Comparison of ENCODE assay signal across 1 cellular context in the genomic region with DNA sequence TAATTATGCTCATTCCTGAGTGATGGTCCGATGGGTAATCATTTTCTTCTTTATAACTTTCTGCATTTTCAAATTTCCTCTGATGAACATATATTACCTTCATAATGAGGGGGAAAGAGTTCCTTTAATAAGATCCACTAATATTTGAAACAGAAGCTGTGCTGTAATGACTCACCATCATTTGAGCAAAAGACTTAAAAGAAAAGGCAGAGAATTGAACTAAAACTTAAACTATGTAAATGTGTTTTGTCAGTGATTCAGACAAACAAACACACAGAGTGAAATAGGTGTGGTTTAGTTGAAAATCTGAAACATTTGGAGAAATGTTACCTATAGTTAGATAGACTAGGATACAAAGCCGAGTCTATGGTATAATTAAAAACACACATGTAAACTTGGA.
TF ChIP-seq lines count a peak whose summit lies in the region.

No MANE protein-coding gene starts in this region.

TF ChIP-seq in IMR-90, 13 proteins besides CTCF, POLR2A, EP300 and RAD21:
- TF ChIP-seq CHD1 (IDR thresholded peaks at IDR 0.05; ENCODE audit: low read depth, low read length) (no peak), FOS (IDR thresholded peaks at IDR 0.05; ENCODE audit: low read depth, low read length) (no peak), SMC3 (IDR thresholded peaks at IDR 0.05; ENCODE audit: low read depth, low read length) (no peak), NFE2L2 (IDR thresholded peaks at IDR 0.05; ENCODE audit: low read depth, low read length) (no peak), BHLHE40 (IDR thresholded peaks at IDR 0.05; ENCODE audit: low read depth, low read length) (no peak), MAZ (IDR thresholded peaks at IDR 0.05; ENCODE audit: borderline replicate concordance, low read depth, low read length) (no peak), MAFK (IDR thresholded peaks at IDR 0.05; ENCODE audit: low read depth, low read length) (no peak), MXI1 (IDR thresholded peaks at IDR 0.05; ENCODE audit: borderline replicate concordance, low read depth, low read length) (no peak), RCOR1 (IDR thresholded peaks at IDR 0.05; ENCODE audit: insufficient replicate concordance, low read length) (no peak), CEBPB (IDR thresholded peaks at IDR 0.05; ENCODE audit: low read depth, low read length) (no peak), USF2 (IDR thresholded peaks at IDR 0.05; ENCODE audit: low read depth, low read length) (no peak), ELK1 (IDR thresholded peaks at IDR 0.05; ENCODE audit: borderline replicate concordance, low read depth, low read length) (no peak), RFX5 (IDR thresholded peaks at IDR 0.05; ENCODE audit: low read depth, low read length) (no peak)
